In genomic region chr6:32852018-32852843, GRCh38 we compare ENCODE assay signal across 8 cellular contexts. TPM values are rescaled to one million over a fixed set of nuclear protein-coding genes. Genes with fewer than 3 reads are reported as not detected.
DNase-seq lines count a peak whose midpoint lies in the region; ATAC-seq and FAIRE-seq lines count a peak whose summit lies in the region.

No MANE protein-coding gene starts in this region.

- peak; percentile 36 for DNase-seq in Daoy (ENCODE audit: low read depth)
- DNase-seq in OCI-M1 (lab: John Stamatoyannopoulos, UW) = peak; percentile 82
- DNase-seq in dermis blood vessel endothelial cell = peak; percentile 31
- DNase-seq in urothelium cell line (ENCODE audit: low spot score) = peak; percentile 22
- DNase-seq in HT-29 (ENCODE audit: low spot score) = no peak

- H3K4me3 ChIP-seq in mucosa of rectum (ENCODE audit: low read length in 2 of 2) = peak overlapping the region; percentile 91 to 96

- H3K36me3 ChIP-seq in mucosa of rectum (ENCODE audit: control insufficient read depth in 2 of 2, insufficient read depth in 2 of 2, low read length in 2 of 2) = peaks cover 44 to 47% of the 10 kb centered on the region in 2 donors

- peak overlapping the region; percentile 96 to 99 for H3K9ac ChIP-seq in mucosa of rectum (ENCODE audit: low read depth in 1 of 2, low read length in 2 of 2)

- H3K9me3 ChIP-seq in mucosa of rectum (ENCODE audit: control insufficient read depth in 2 of 2, low read length in 2 of 2) = no peaks in the 10 kb centered on the region

- H3K4me1 ChIP-seq in mucosa of rectum (ENCODE audit: control insufficient read depth in 2 of 2, insufficient read depth in 2 of 2, low read length in 2 of 2) = peaks cover 21 to 26% of the 10 kb centered on the region in 2 donors

- H3K27me3 ChIP-seq in mucosa of rectum (ENCODE audit: control insufficient read depth in 2 of 2, insufficient read depth in 2 of 2, low read length in 2 of 2) = no peaks in the 10 kb centered on the region

- no peak for FAIRE-seq in urothelium cell line (lab: Jason Lieb, UNC)

- peak overlapping the region; percentile 99 for H3K27ac ChIP-seq in mucosa of rectum (ENCODE audit: low read depth in 2 of 2, low read length in 2 of 2)

- no peak for ATAC-seq in GM19324 (IDR thresholded peaks at IDR 0.05; ENCODE audit: low FRiP score, unreplicated experiment)
- no peak for ATAC-seq in HG03196 (IDR thresholded peaks at IDR 0.05; ENCODE audit: unreplicated experiment)

RNA-seq across cellular contexts. Expression of gene TAP1, which starts 1.3 kb away (rescaled TPM):
- 74.7 and 78.8 TPM in 2 replicates for total RNA-seq in Daoy (2014; rRNA removed; shearing (Covaris generic))
- 52.9 and 93.4 TPM in 2 replicates for total RNA-seq in dermis blood vessel endothelial cell
- total RNA-seq in HT-29 (2014; rRNA removed; shearing (Covaris generic)) = 15.2 and 20.9 TPM in 2 replicates

RNA-seq across cellular contexts. Expression of gene PSMB9, which starts 1.8 kb away (rescaled TPM):
- 76.5 and 99.3 TPM in 2 replicates for total RNA-seq in Daoy (2014; rRNA removed; shearing (Covaris generic))
- total RNA-seq in dermis blood vessel endothelial cell = 29.1 and 68.9 TPM in 2 replicates
- total RNA-seq in HT-29 (2014; rRNA removed; shearing (Covaris generic)) = 2.1 and 4.4 TPM in 2 replicates

RNA-seq across cellular contexts. Expression of gene PSMB8, which starts 8.4 kb away (rescaled TPM):
- 108 and 133 TPM in 2 replicates for total RNA-seq in Daoy (2014; rRNA removed; shearing (Covaris generic))
- total RNA-seq in dermis blood vessel endothelial cell = 73.5 and 86.4 TPM in 2 replicates
- 27.1 and 29.3 TPM in 2 replicates for total RNA-seq in HT-29 (2014; rRNA removed; shearing (Covaris generic))

RNA-seq across cellular contexts. Expression of gene TAP2, which starts 13.7 kb away (rescaled TPM):
- 41.9 and 183 TPM in 2 replicates for total RNA-seq in Daoy (2014; rRNA removed; shearing (Covaris generic))
- total RNA-seq in dermis blood vessel endothelial cell = 22.8 and 39.0 TPM in 2 replicates
- total RNA-seq in HT-29 (2014; rRNA removed; shearing (Covaris generic)) = 50.3 and 54.9 TPM in 2 replicates

RNA-seq across cellular contexts. Expression of gene HLA-DOB, which starts 35.4 kb away (rescaled TPM):
- total RNA-seq in Daoy (2014; rRNA removed; shearing (Covaris generic)) = 0.63 TPM in 1 of 2 replicates, not detected in the other
- not detected in 2 replicates for total RNA-seq in dermis blood vessel endothelial cell
- total RNA-seq in HT-29 (2014; rRNA removed; shearing (Covaris generic)) = not detected in 2 replicates
